Comparison of ENCODE assay signal across 1 cellular context in genomic region chr10:17056781-17057191, GRCh38.
A peak's percentile ranks its signal among the peaks of the same experiment; 100 is the strongest.
TF ChIP-seq lines count a peak whose summit lies in the region.

No MANE protein-coding gene starts in this region.

TF ChIP-seq in K562, 482 proteins besides CTCF, POLR2A, EP300 and RAD21 (continued from another document):
- TF ChIP-seq, protein P1, sequence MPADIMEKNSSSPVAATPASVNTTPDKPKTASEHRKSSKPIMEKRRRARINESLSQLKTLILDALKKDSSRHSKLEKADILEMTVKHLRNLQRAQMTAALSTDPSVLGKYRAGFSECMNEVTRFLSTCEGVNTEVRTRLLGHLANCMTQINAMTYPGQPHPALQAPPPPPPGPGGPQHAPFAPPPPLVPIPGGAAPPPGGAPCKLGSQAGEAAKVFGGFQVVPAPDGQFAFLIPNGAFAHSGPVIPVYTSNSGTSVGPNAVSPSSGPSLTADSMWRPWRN (IDR thresholded peaks at IDR 0.05; ENCODE audit: low read depth), result no peak
- TF ChIP-seq TAF1 (IDR thresholded peaks at IDR 0.05; ENCODE audit: control insufficient read depth, extremely low read depth, insufficient read depth, low read length, severe bottlenecking) (no peak), ZNF316 (IDR thresholded peaks at IDR 0.05) (no peak), ATF3 (IDR thresholded peaks at IDR 0.05) (peak; percentile 14; the same call in 1 of the 2 replicates), ATF3 (CRISPR knock-in tag; conservative IDR thresholded peaks at IDR 0.05) (no peak), CREM (IDR thresholded peaks at IDR 0.05; ENCODE audit: low read depth) (no peak)
